ENCODE assay signal across 14 cellular contexts in genomic region chr1:230031131-230031530, GRCh38. TPM values are rescaled to one million over a fixed set of nuclear protein-coding genes. Genes with fewer than 3 reads are reported as not detected.
DNase-seq lines count a peak whose midpoint lies in the region; ATAC-seq and TF ChIP-seq lines count a peak whose summit lies in the region.
"Had no signal": no experiment of that assay in that cellular context is flagged by ENCODE, and none has a peak within 500 bp of the region (broad histone marks: within the 10 kb centered on the region; RNA-seq: fewer than 3 reads in every experiment).

No MANE protein-coding gene starts in this region.

- no peak overlapping the region for H3K4me3 ChIP-seq in fibroblast of mammary gland (ENCODE audit: control insufficient read depth, low read depth, low read length)
- H3K4me3 ChIP-seq in SJCRH30, result no peak overlapping the region
- H3K4me3 ChIP-seq: BLaER1, psoas muscle had no signal

- H3K9me3 ChIP-seq in SJCRH30 (replicated peaks), result no peaks in the 10 kb centered on the region

- H3K36me3 ChIP-seq in SJCRH30, result no peaks in the 10 kb centered on the region
- H3K36me3 ChIP-seq: BLaER1 had no signal

- no peaks in the 10 kb centered on the region for H3K27me3 ChIP-seq in SJCRH30
- H3K27me3 ChIP-seq: BLaER1 had no signal

- no peak overlapping the region for H3K27ac ChIP-seq in SJCRH30
- H3K27ac ChIP-seq: BLaER1, psoas muscle had no signal

- in situ Hi-C loops in G401 (cut with HindIII; ENCODE audit: low sequenced_read_pairs), result no loop called here

- no peak for TF ChIP-seq CTCF in fibroblast of mammary gland (conservative IDR thresholded peaks at IDR 0.05; ENCODE audit: control insufficient read depth, insufficient read depth, low read depth, low read length)

- peak; percentile 16 for DNase-seq in stimulated activated CD4-positive, alpha-beta T cell treated with anti-CD3 and anti-CD28 coated beads, Interleukin-15, amount 100 ng/mL, for 24 hours
- no peak for DNase-seq in stimulated activated CD4-positive, alpha-beta T cell treated with anti-CD3 and anti-CD28 coated beads, Interleukin-2, amount 100 ng/mL, for 48 hours
- peak; percentile 27 for DNase-seq in OCI-M1 (lab: John Stamatoyannopoulos, UW)
- peak; percentile 39 for DNase-seq in fibroblast of mammary gland (ENCODE audit: low read depth)
- no peak for DNase-seq in SJCRH30
- DNase-seq in G401 (ENCODE audit: low spot score), result no peak
- DNase-seq: activated CD4-positive, alpha-beta T cell treated with anti-CD3 and anti-CD28 coated beads, Interleukin-2, amount 10 ng/mL, durations not matched to agents 24 days and 14 days; activated naive CD4-positive, alpha-beta T cell treated with anti-CD3 and anti-CD28 coated beads, Interleukin-2, amount 10 ng/mL, durations not matched to agents 7 days and 5 days; GF-D8; NCI-H2029; psoas muscle had no signal

- H3K4me1 ChIP-seq in SJCRH30, result no peaks in the 10 kb centered on the region
- H3K4me1 ChIP-seq: psoas muscle had no signal

- no peak for ATAC-seq in HG02610 (IDR thresholded peaks at IDR 0.05; ENCODE audit: unreplicated experiment)
- ATAC-seq in GM21360 (IDR thresholded peaks at IDR 0.05; ENCODE audit: unreplicated experiment), result no peak
- ATAC-seq: psoas muscle had no signal

RNA-seq across cellular contexts. Expression of gene GALNT2, which starts 35.9 kb away (rescaled TPM):
- 50.5 and 51.1 TPM in 2 replicates for total RNA-seq in SJCRH30 (2014; rRNA removed; shearing (Covaris generic))
- total RNA-seq in G401 (2014; rRNA removed; shearing (Covaris generic)), result 36.7 and 42.8 TPM in 2 replicates

Comparison
In these comparisons a context has a peak if more than half of its experiments do, and no peak if none do; other contexts are left out.
1. DNase-seq: peak in stimulated activated CD4-positive, alpha-beta T cell treated with anti-CD3 and anti-CD28 coated beads, Interleukin-15, amount 100 ng/mL, for 24 hours (single experiment), OCI-M1 (single experiment) and fibroblast of mammary gland (single experiment); none in stimulated activated CD4-positive, alpha-beta T cell treated with anti-CD3 and anti-CD28 coated beads, Interleukin-2, amount 100 ng/mL, for 48 hours (0 of 2), SJCRH30 (0 of 2) and G401 (single experiment).